22 cellular contexts compared by ENCODE assay signal in genomic region chr19:42003506-42004294, GRCh38. TPM values are rescaled to one million over a fixed set of nuclear protein-coding genes. Genes with fewer than 3 reads are reported as not detected.
DNase-seq lines count a peak whose midpoint lies in the region; ATAC-seq and TF ChIP-seq lines count a peak whose summit lies in the region.
"Had no signal": no experiment of that assay in that cellular context is flagged by ENCODE, and none has a peak within 500 bp of the region (broad histone marks: within the 10 kb centered on the region; RNA-seq: fewer than 3 reads in every experiment).

No MANE protein-coding gene starts in this region.

- H3K36me3 ChIP-seq in H7 (replicated peaks; ENCODE audit: control insufficient read depth, insufficient read depth, low read length) (no peaks in the 10 kb centered on the region; the same call in none of the 2 replicates), ascending aorta (peaks cover 6 to 30% of the 10 kb centered on the region in 2 donors)
- H3K36me3 ChIP-seq: MG63 had no signal

- DNase-seq in Right ventricle myocardium inferior (ENCODE audit: missing footprints) (peak; percentile 23), cardiac septum (ENCODE audit: low spot score) (no peak), H7 (peak; percentile 36), coronary artery (ENCODE audit: low spot score) (peak; percentile 59), cerebellar cortex (ENCODE audit: low spot score) (no peak), ascending aorta (ENCODE audit: low spot score in 2 of 2) (no peak)
- DNase-seq: Calu3; CD8-positive, alpha-beta T cell; DMS53; GF-D8; HFFc6; MG63; NCI-H1048; NCI-H1436; NCI-H2029; NCI-H2227 treated with DMSO at 0.1 percent for 48 hours; NCI-H510A treated with DMSO at 0.1 percent for 48 hours; NCI-H748 treated with DMSO at 0.1 percent for 48 hours; OCI-M1; SHP77; T-helper 2 cell had no signal

- no peak for ATAC-seq in Right ventricle myocardium inferior
- ATAC-seq in GM19463 (IDR thresholded peaks at IDR 0.05; ENCODE audit: unreplicated experiment): no peak
- ATAC-seq: CD8-positive, alpha-beta T cell had no signal

- no peak overlapping the region for H3K4me3 ChIP-seq in H7 (ENCODE audit: insufficient read depth, low read depth, low read length)
- no peak overlapping the region for H3K4me3 ChIP-seq in coronary artery
- H3K4me3 ChIP-seq in ascending aorta: no peak overlapping the region
- H3K4me3 ChIP-seq: MG63 had no signal

- H3K9me3 ChIP-seq in ascending aorta: no peaks in the 10 kb centered on the region
- H3K9me3 ChIP-seq: MG63 had no signal

- no peaks in the 10 kb centered on the region for H3K4me1 ChIP-seq in ascending aorta

- TF ChIP-seq CTCF in coronary artery (IDR thresholded peaks at IDR 0.05) (no peak), ascending aorta (IDR thresholded peaks at IDR 0.05) (no peak)

- intact Hi-C loops in Right ventricle myocardium inferior (cut with DNase I): no loop called here
- intact Hi-C loops in cardiac septum (cut with DNase I): no loop called here
- intact Hi-C loops in ascending aorta (cut with DNase I): no loop called here

- H3K27me3 ChIP-seq in H7 (ENCODE audit: control insufficient read depth, insufficient read depth, low read length) (peaks cover 18% of the 10 kb centered on the region), ascending aorta (no peaks in the 10 kb centered on the region)

- H3K27ac ChIP-seq in coronary artery (no peak overlapping the region), ascending aorta (no peak overlapping the region)

RNA-seq across cellular contexts. Expression of gene ATP1A3, which starts 9.7 kb away (rescaled TPM):
- total RNA-seq in Right ventricle myocardium inferior: 342 TPM
- 242 TPM for total RNA-seq in cardiac septum
- total RNA-seq in H7 (2014; rRNA removed; shearing (Covaris generic)): 9.9 and 11.9 TPM in 2 replicates
- 1.1 TPM for total RNA-seq in ascending aorta

RNA-seq across cellular contexts. Expression of gene RABAC1, which starts 44.6 kb away (rescaled TPM):
- total RNA-seq in Right ventricle myocardium inferior: 68.4 TPM
- total RNA-seq in cardiac septum: 92.0 TPM
- total RNA-seq in H7 (2014; rRNA removed; shearing (Covaris generic)): 140 and 163 TPM in 2 replicates
- 360 TPM for total RNA-seq in ascending aorta

Comparison
In these comparisons a context has a peak if more than half of its experiments do, and no peak if none do; other contexts are left out.
1. DNase-seq: peak in Right ventricle myocardium inferior (single experiment), H7 (single experiment) and coronary artery (single experiment); none in cardiac septum (single experiment), cerebellar cortex (single experiment) and ascending aorta (0 of 2).
2. RNA of gene ATP1A3, which starts 9.7 kb away (total RNA-seq): 342 TPM in Right ventricle myocardium inferior (single experiment) and 242 TPM in cardiac septum (single experiment); 9.9 to 11.9 TPM in H7 and 1.1 TPM in ascending aorta (single experiment); every median in the first group is over 10 times any median in the second.